In the genomic region with DNA sequence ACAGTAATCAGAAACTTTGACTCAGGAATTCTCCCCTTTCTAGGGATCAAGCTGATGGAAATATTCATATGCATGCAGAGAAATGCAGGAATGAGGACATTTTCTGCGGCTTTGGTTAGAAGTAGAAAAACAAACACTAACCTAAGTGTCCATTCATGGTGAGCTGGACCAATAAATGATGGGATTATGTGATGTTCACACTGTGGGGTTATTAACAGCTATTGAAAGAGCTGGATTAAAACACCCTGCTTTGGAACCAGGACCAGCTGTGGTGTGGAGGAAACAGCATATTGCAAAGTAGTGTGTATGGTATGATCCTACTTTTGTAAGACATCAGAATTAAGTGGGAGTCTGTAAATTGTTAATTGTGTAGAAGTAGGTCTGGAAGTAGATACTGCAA, we compare ENCODE assay signal across 33 cellular contexts.
"Had no signal": no experiment of that assay in that cellular context is flagged by ENCODE, and none has a peak within 500 bp of the region (broad histone marks: within the 10 kb centered on the region; RNA-seq: fewer than 3 reads in every experiment).

No MANE protein-coding gene starts in this region.

- H3K4me1 Mint-ChIP-seq: activated CD4-positive, alpha-beta T cell treated with anti-CD3 and anti-CD28 coated beads, Interleukin-2, amount 10 ng/mL, durations not matched to agents 24 days and 14 days; activated naive CD4-positive, alpha-beta T cell treated with anti-CD3 and anti-CD28 coated beads, Interleukin-2, amount 50 U/mL, for 24 hours; activated naive CD8-positive, alpha-beta T cell treated with anti-CD3 and anti-CD28 coated beads, Interleukin-2, amount 10 ng/mL, durations not matched to agents 7 days and 5 days; activated T-helper 17 cell treated with anti-CD3 and anti-CD28 coated beads, Interleukin-2, amount 50 U/mL, for 72 hours had no signal

- ATAC-seq: activated CD8-positive, alpha-beta T cell treated with anti-CD3 and anti-CD28 coated beads for 36 hours; activated T-cell treated with anti-CD3 and anti-CD28 coated beads, Interleukin-2, amount 50 U/mL, for 72 hours; activated T-helper 17 cell treated with anti-CD3 and anti-CD28 coated beads, Interleukin-2, amount 50 U/mL, for 72 hours; Right ventricle myocardium inferior; SK-N-SH treated with all-trans-retinoic acid at 6 μM for 48 hours had no signal

- H3K27me3 ChIP-seq: adrenal gland, brain microvascular endothelial cell had no signal

- H3K36me3 Mint-ChIP-seq: activated naive CD8-positive, alpha-beta T cell treated with anti-CD3 and anti-CD28 coated beads, Interleukin-2, amount 10 ng/mL, durations not matched to agents 7 days and 5 days had no signal

- H3K27me3 Mint-ChIP-seq: activated CD4-positive, alpha-beta T cell treated with anti-CD3 and anti-CD28 coated beads, Interleukin-2, amount 10 ng/mL, durations not matched to agents 24 days and 14 days; activated CD8-positive, alpha-beta T cell treated with anti-CD3 and anti-CD28 coated beads for 36 hours had no signal

- FAIRE-seq: RCC 7860 had no signal

- H3K27ac ChIP-seq: adrenal gland, brain microvascular endothelial cell, PC-9, RWPE1, WERI-Rb-1 had no signal

- DNase-seq: activated CD4-positive, alpha-beta T cell treated with anti-CD3 and anti-CD28 coated beads for 1 hour; activated CD4-positive, alpha-beta T cell treated with anti-CD3 and anti-CD28 coated beads, Interleukin-2, amount 10 ng/mL, durations not matched to agents 24 days and 14 days; activated CD4-positive, alpha-beta T cell treated with anti-CD3 and anti-CD28 coated beads, Interleukin-2, amount 50 U/mL, for 4 hours; activated CD4-positive, CD25-positive, alpha-beta regulatory T cell; activated CD8-positive, alpha-beta T cell treated with anti-CD3 and anti-CD28 coated beads for 36 hours; activated effector memory CD4-positive, alpha-beta T cell treated with anti-CD3 and anti-CD28 coated beads, Interleukin-2, amount 50 U/mL, for 16 hours; activated naive CD4-positive, alpha-beta T cell treated with Interleukin-2 at 50 U/mL for 16 hours; activated naive CD8-positive, alpha-beta T cell treated with anti-CD3 and anti-CD28 coated beads, Interleukin-2, amount 10 ng/mL, durations not matched to agents 7 days and 5 days; activated T-cell treated with anti-CD3 and anti-CD28 coated beads, Interleukin-2, amount 50 U/mL, for 1 hour; activated T-cell treated with anti-CD3 and anti-CD28 coated beads, Interleukin-2, amount 50 U/mL, for 72 hours; adrenal gland; brain microvascular endothelial cell; NCI-H1105; NCI-H1417 treated with DMSO at 0.1 percent for 48 hours; NCI-H1694; NCI-H1930; NCI-H2081 treated with DMSO at 0.1 percent for 48 hours; NCI-H226; NCI-H446 treated with DMSO at 0.1 percent for 48 hours; NCI-H69; NK-92 treated with Interleukin-12 subunit alpha and Interleukin-12 subunit beta, amount 100 ng/mL, for 24 hours; PC-9; SIG-M5; T-helper 1 cell; T-helper 2 cell; T-helper 9 cell; WERI-Rb-1 had no signal

- H3K9me3 ChIP-seq: adrenal gland had no signal

- H3K36me3 ChIP-seq: adrenal gland, brain microvascular endothelial cell, WERI-Rb-1 had no signal

- H3K4me3 Mint-ChIP-seq: activated CD4-positive, alpha-beta T cell treated with anti-CD3 and anti-CD28 coated beads, Interleukin-2, amount 10 ng/mL, durations not matched to agents 24 days and 14 days; activated CD8-positive, alpha-beta T cell treated with anti-CD3 and anti-CD28 coated beads for 36 hours; activated naive CD4-positive, alpha-beta T cell treated with anti-CD3 and anti-CD28 coated beads, Interleukin-2, amount 50 U/mL, for 24 hours; activated naive CD8-positive, alpha-beta T cell treated with anti-CD3 and anti-CD28 coated beads, Interleukin-2, amount 10 ng/mL, durations not matched to agents 7 days and 5 days; activated T-cell treated with anti-CD3 and anti-CD28 coated beads, Interleukin-2, amount 50 U/mL, for 72 hours; activated T-helper 17 cell treated with anti-CD3 and anti-CD28 coated beads, Interleukin-2, amount 50 U/mL, for 72 hours had no signal

- H3K4me2 ChIP-seq: PC-9 had no signal

- H3K4me3 ChIP-seq: adrenal gland, PC-9 had no signal

- H2AFZ ChIP-seq: PC-9 had no signal

- H3K9me3 Mint-ChIP-seq: activated CD4-positive, alpha-beta T cell treated with anti-CD3 and anti-CD28 coated beads, Interleukin-2, amount 10 ng/mL, durations not matched to agents 24 days and 14 days; activated T-helper 17 cell treated with anti-CD3 and anti-CD28 coated beads, Interleukin-2, amount 50 U/mL, for 72 hours had no signal

- H3K4me1 ChIP-seq: adrenal gland had no signal

- H3K27ac Mint-ChIP-seq: activated CD4-positive, alpha-beta T cell treated with anti-CD3 and anti-CD28 coated beads, Interleukin-2, amount 10 ng/mL, durations not matched to agents 24 days and 14 days; activated CD8-positive, alpha-beta T cell treated with anti-CD3 and anti-CD28 coated beads for 36 hours; activated naive CD4-positive, alpha-beta T cell treated with anti-CD3 and anti-CD28 coated beads, Interleukin-2, amount 50 U/mL, for 24 hours; activated naive CD8-positive, alpha-beta T cell treated with anti-CD3 and anti-CD28 coated beads, Interleukin-2, amount 10 ng/mL, durations not matched to agents 7 days and 5 days; activated T-cell treated with anti-CD3 and anti-CD28 coated beads, Interleukin-2, amount 50 U/mL, for 72 hours; activated T-helper 17 cell treated with anti-CD3 and anti-CD28 coated beads, Interleukin-2, amount 50 U/mL, for 72 hours had no signal
